Comparison of ENCODE assay signal across 8 cellular contexts in genomic region chr3:31695280-31696008, GRCh38.
DNase-seq lines count a peak whose midpoint lies in the region; ATAC-seq and TF ChIP-seq lines count a peak whose summit lies in the region.

No MANE protein-coding gene starts in this region.

- intact Hi-C loops in activated CD4-positive, alpha-beta memory T cell treated with anti-CD3 and anti-CD28 coated beads for 36 hours (cut with micrococcal nuclease), result loop anchor here (1.0 to 5.0 kb wide), 2 partner anchors 128 to 145 kb away; no protein-coding TSS in a partner anchor
- intact Hi-C loops in uterus (cut with DNase I; ENCODE audit: low total_unique reads), result no loop called here

- H3K4me1 ChIP-seq in uterus, result no peaks in the 10 kb centered on the region

- H3K27ac ChIP-seq in uterus, result no peak overlapping the region

- peak; percentile 51 for DNase-seq in GM12865 (ENCODE audit: low read depth)
- DNase-seq in activated CD4-positive, alpha-beta memory T cell treated with anti-CD3 and anti-CD28 coated beads for 36 hours, result peak; percentile 52
- DNase-seq in neural crest cell (ENCODE audit: low read depth, low spot score), result no peak
- no peak for DNase-seq in HPDE6-E6E7 (ENCODE audit: extremely low spot score)
- no peak for DNase-seq in uterus
- no peak for DNase-seq in COLO668 (lab: John Stamatoyannopoulos, UW; ENCODE audit: unreplicated experiment)

- no peak overlapping the region for H3K27ac Mint-ChIP-seq in activated CD4-positive, alpha-beta memory T cell treated with anti-CD3 and anti-CD28 coated beads for 36 hours
- H3K27ac Mint-ChIP-seq in neural crest cell (ENCODE audit: unreplicated experiment), result no peak overlapping the region

- peak; percentile 52 for TF ChIP-seq CTCF in GM12865 (IDR thresholded peaks at IDR 0.05; ENCODE audit: insufficient read depth, low read depth, low read length, missing control alignments)
- TF ChIP-seq CTCF in neural crest cell (conservative IDR thresholded peaks at IDR 0.05), result peak; percentile 54
- no peak for TF ChIP-seq CTCF in uterus (IDR thresholded peaks at IDR 0.05)

- no peak overlapping the region for H3K4me3 ChIP-seq in GM12865 (ENCODE audit: low read depth, low read length)
- no peak overlapping the region for H3K4me3 ChIP-seq in uterus

- H3K9me3 Mint-ChIP-seq in activated CD4-positive, alpha-beta memory T cell treated with anti-CD3 and anti-CD28 coated beads for 36 hours, result no peaks in the 10 kb centered on the region
- H3K9me3 Mint-ChIP-seq in neural crest cell, result no peaks in the 10 kb centered on the region

- no peak overlapping the region for H3K4me3 Mint-ChIP-seq in activated CD4-positive, alpha-beta memory T cell treated with anti-CD3 and anti-CD28 coated beads for 36 hours
- H3K4me3 Mint-ChIP-seq in neural crest cell, result no peak overlapping the region

- no peaks in the 10 kb centered on the region for H3K27me3 Mint-ChIP-seq in activated CD4-positive, alpha-beta memory T cell treated with anti-CD3 and anti-CD28 coated beads for 36 hours
- no peaks in the 10 kb centered on the region for H3K27me3 Mint-ChIP-seq in neural crest cell (ENCODE audit: low read depth)

- ATAC-seq in HG03342 (IDR thresholded peaks at IDR 0.05; ENCODE audit: unreplicated experiment), result peak; percentile 64
- ATAC-seq in activated CD4-positive, CD25-positive, alpha-beta regulatory T cell treated with anti-CD3 and anti-CD28 coated beads, Interleukin-2, amount 50 U/mL, for 24 hours, result no peak

- CTCF ChIA-PET in activated CD4-positive, alpha-beta memory T cell treated with anti-CD3 and anti-CD28 coated beads for 36 hours (lab: Charles Lee), result interaction anchor here (0.8 to 1.2 kb wide), 5 partner anchors 10 to 170 kb away, joined by 3 to 5 read pairs (median 3); no protein-coding TSS in a partner anchor

- POLR2A ChIA-PET in activated CD4-positive, alpha-beta memory T cell treated with anti-CD3 and anti-CD28 coated beads for 36 hours (lab: Charles Lee), result no interaction called here

- H3K36me3 Mint-ChIP-seq in activated CD4-positive, alpha-beta memory T cell treated with anti-CD3 and anti-CD28 coated beads for 36 hours, result no peaks in the 10 kb centered on the region
- H3K36me3 Mint-ChIP-seq in neural crest cell (ENCODE audit: low read depth), result peaks cover 7% of the 10 kb centered on the region

- H3K27me3 ChIP-seq in uterus, result no peaks in the 10 kb centered on the region

- no peaks in the 10 kb centered on the region for H3K4me1 Mint-ChIP-seq in activated CD4-positive, alpha-beta memory T cell treated with anti-CD3 and anti-CD28 coated beads for 36 hours (ENCODE audit: low read depth)
- no peaks in the 10 kb centered on the region for H3K4me1 Mint-ChIP-seq in neural crest cell

- no peak for TF ChIP-seq POLR2A in uterus (IDR thresholded peaks at IDR 0.05)

- no peaks in the 10 kb centered on the region for H3K9me3 ChIP-seq in uterus

- H3K36me3 ChIP-seq in uterus, result no peaks in the 10 kb centered on the region

Comparison
In these comparisons a context has a peak if more than half of its experiments do, and no peak if none do; other contexts are left out.
1. DNase-seq: peak in GM12865 (single experiment) and activated CD4-positive, alpha-beta memory T cell treated with anti-CD3 and anti-CD28 coated beads for 36 hours (single experiment); none in neural crest cell (single experiment), HPDE6-E6E7 (single experiment), uterus (0 of 2) and COLO668 (single experiment).
2. CTCF ChIP-seq: peak in GM12865 (single experiment) and neural crest cell (single experiment); none in uterus (0 of 4).